8 cellular contexts compared by ENCODE assay signal in genomic region chr19:19591133-19591825, GRCh38. TPM values are rescaled to one million over a fixed set of nuclear protein-coding genes. Genes with fewer than 3 reads are reported as not detected.
DNase-seq lines count a peak whose midpoint lies in the region; ATAC-seq and TF ChIP-seq lines count a peak whose summit lies in the region.

No MANE protein-coding gene starts in this region.

- ATAC-seq in CD8-positive, alpha-beta T cell: peak; percentile 89
- ATAC-seq in GM19455 (IDR thresholded peaks at IDR 0.05; ENCODE audit: unreplicated experiment): no peak

- no peaks in the 10 kb centered on the region for H3K9me3 ChIP-seq in CD8-positive, alpha-beta T cell (ENCODE audit: low read length)

- intact Hi-C loops in CD8-positive, alpha-beta T cell (cut with DNase I, micrococcal nuclease): no loop called here

- TF ChIP-seq CTCF in CD8-positive, alpha-beta T cell (IDR thresholded peaks at IDR 0.05): no peak

- H3K27me3 Mint-ChIP-seq in CD8-positive, alpha-beta T cell (ENCODE audit: low read depth): no peaks in the 10 kb centered on the region
- no peaks in the 10 kb centered on the region for H3K27me3 Mint-ChIP-seq in activated naive CD4-positive, alpha-beta T cell treated with anti-CD3 and anti-CD28 coated beads, Interleukin-2, amount 10 ng/mL, durations not matched to agents 7 days and 5 days

- H3K27ac Mint-ChIP-seq in CD8-positive, alpha-beta T cell: peak overlapping the region; percentile 88
- H3K27ac Mint-ChIP-seq in activated naive CD4-positive, alpha-beta T cell treated with anti-CD3 and anti-CD28 coated beads, Interleukin-2, amount 10 ng/mL, durations not matched to agents 7 days and 5 days: peak overlapping the region; percentile 93

- DNase-seq in CD8-positive, alpha-beta T cell: peak in 6 of 7 experiments; percentile 31 to 68 (median 56)
- DNase-seq in H7: peak; percentile 73
- DNase-seq in RPMI7951 (ENCODE audit: low read depth): peak; percentile 98
- DNase-seq in activated naive CD4-positive, alpha-beta T cell treated with anti-CD3 and anti-CD28 coated beads, Interleukin-2, amount 10 ng/mL, durations not matched to agents 7 days and 5 days: peak; percentile 68
- DNase-seq in iPS-NIHi7 (ENCODE audit: extremely low spot score): peak; percentile 64
- DNase-seq in stimulated activated CD4-positive, alpha-beta T cell treated with anti-CD3 and anti-CD28 coated beads, Interleukin-4, amount 100 ng/mL, for 4 hours: peak; percentile 42 to 76
- no peak for DNase-seq in effector CD8-positive, alpha-beta T cell (lab: John Stamatoyannopoulos, UW)

- H3K36me3 Mint-ChIP-seq in CD8-positive, alpha-beta T cell: peaks cover 39% of the 10 kb centered on the region
- H3K36me3 Mint-ChIP-seq in activated naive CD4-positive, alpha-beta T cell treated with anti-CD3 and anti-CD28 coated beads, Interleukin-2, amount 10 ng/mL, durations not matched to agents 7 days and 5 days: peaks cover 49% of the 10 kb centered on the region

- H3K36me3 ChIP-seq in CD8-positive, alpha-beta T cell (ENCODE audit: insufficient read depth, low read length): peaks cover 3% of the 10 kb centered on the region
- no peaks in the 10 kb centered on the region for H3K36me3 ChIP-seq in H7 (replicated peaks; ENCODE audit: control insufficient read depth, insufficient read depth, low read length)

- no peak overlapping the region for H3K4me3 Mint-ChIP-seq in CD8-positive, alpha-beta T cell
- H3K4me3 Mint-ChIP-seq in activated naive CD4-positive, alpha-beta T cell treated with anti-CD3 and anti-CD28 coated beads, Interleukin-2, amount 10 ng/mL, durations not matched to agents 7 days and 5 days: no peak overlapping the region

- H3K4me3 ChIP-seq in CD8-positive, alpha-beta T cell (ENCODE audit: low read depth, low read length): no peak overlapping the region
- no peak overlapping the region for H3K4me3 ChIP-seq in H7 (ENCODE audit: insufficient read depth, low read depth, low read length)

- H3K27ac ChIP-seq in CD8-positive, alpha-beta T cell (ENCODE audit: low read depth, low read length): no peak overlapping the region

- no peaks in the 10 kb centered on the region for H3K27me3 ChIP-seq in CD8-positive, alpha-beta T cell (ENCODE audit: insufficient read depth, low read length)
- H3K27me3 ChIP-seq in H7 (ENCODE audit: control insufficient read depth, insufficient read depth, low read length): no peaks in the 10 kb centered on the region

- CTCF ChIA-PET in CD8-positive, alpha-beta T cell (lab: Charles Lee): interaction anchor here (0.8 kb wide), 1 partner anchor 31 kb away, joined by 3 read pairs; no protein-coding TSS in a partner anchor
- CTCF ChIA-PET in activated naive CD4-positive, alpha-beta T cell treated with anti-CD3 and anti-CD28 coated beads, Interleukin-2, amount 10 ng/mL, durations not matched to agents 7 days and 5 days (lab: Charles Lee): interaction anchor here (0.6 to 2.5 kb wide), 4 partner anchors 37 to 109 kb away, joined by 3 to 13 read pairs (median 4); no protein-coding TSS in a partner anchor

- no peaks in the 10 kb centered on the region for H3K9me3 Mint-ChIP-seq in CD8-positive, alpha-beta T cell
- H3K9me3 Mint-ChIP-seq in activated naive CD4-positive, alpha-beta T cell treated with anti-CD3 and anti-CD28 coated beads, Interleukin-2, amount 10 ng/mL, durations not matched to agents 7 days and 5 days: no peaks in the 10 kb centered on the region

- H3K4me1 ChIP-seq in CD8-positive, alpha-beta T cell (ENCODE audit: insufficient read depth, low read length): peaks cover 21% of the 10 kb centered on the region

- H3K4me1 Mint-ChIP-seq in CD8-positive, alpha-beta T cell (ENCODE audit: low read depth): peaks cover 42% of the 10 kb centered on the region
- H3K4me1 Mint-ChIP-seq in activated naive CD4-positive, alpha-beta T cell treated with anti-CD3 and anti-CD28 coated beads, Interleukin-2, amount 10 ng/mL, durations not matched to agents 7 days and 5 days: peaks cover 77% of the 10 kb centered on the region

- POLR2A ChIA-PET in CD8-positive, alpha-beta T cell (lab: Charles Lee): interaction anchor here (1.0 to 2.0 kb wide), 3 partner anchors 9 to 63 kb away, joined by 3 to 6 read pairs (median 5); no protein-coding TSS in a partner anchor

RNA-seq across cellular contexts. Expression of gene PBX4, which starts 27.2 kb away (rescaled TPM):
- total RNA-seq in CD8-positive, alpha-beta T cell: 10 to 100 TPM; 44.4 to 48.8 TPM
- total RNA-seq in H7 (2014; rRNA removed; shearing (Covaris generic)): 0.94 and 2.7 TPM in 2 replicates
- total RNA-seq in RPMI7951 (2014; rRNA removed; shearing (Covaris generic)): 2.1 and 3.0 TPM in 2 replicates

RNA-seq across cellular contexts. Expression of gene LPAR2, which starts 36.7 kb away (rescaled TPM):
- 10 to 100 TPM; 63.8 to 67.4 TPM for total RNA-seq in CD8-positive, alpha-beta T cell
- total RNA-seq in H7 (2014; rRNA removed; shearing (Covaris generic)): 44.0 and 45.0 TPM in 2 replicates
- 0.72 and 1.4 TPM in 2 replicates for total RNA-seq in RPMI7951 (2014; rRNA removed; shearing (Covaris generic))

RNA-seq across cellular contexts. Expression of gene GMIP, which starts 52.2 kb away (rescaled TPM):
- total RNA-seq in CD8-positive, alpha-beta T cell: 10 to 100 TPM; 82.7 to 85.7 TPM
- 6.6 and 6.7 TPM in 2 replicates for total RNA-seq in H7 (2014; rRNA removed; shearing (Covaris generic))
- total RNA-seq in RPMI7951 (2014; rRNA removed; shearing (Covaris generic)): 2.3 and 3.3 TPM in 2 replicates

RNA-seq across cellular contexts. Expression of gene CILP2, which starts 53.2 kb away (rescaled TPM):
- total RNA-seq in CD8-positive, alpha-beta T cell: under 1 TPM; 0.71 to 0.81 TPM
- 4.4 and 7.0 TPM in 2 replicates for total RNA-seq in H7 (2014; rRNA removed; shearing (Covaris generic))
- under 0.01 and 0.20 TPM in 2 replicates for total RNA-seq in RPMI7951 (2014; rRNA removed; shearing (Covaris generic))

Comparison
In these comparisons a context has a peak if more than half of its experiments do, and no peak if none do; other contexts are left out.
1. RNA of gene PBX4, which starts 27.2 kb away (total RNA-seq): 44.4 to 48.8 TPM in CD8-positive, alpha-beta T cell; 2.1 to 3.0 TPM in RPMI7951 and 0.94 to 2.7 TPM in H7; every median in the first group is over 10 times any median in the second.
2. RNA of gene LPAR2, which starts 36.7 kb away (total RNA-seq): 63.8 to 67.4 TPM in CD8-positive, alpha-beta T cell and 44.0 to 45.0 TPM in H7; 0.72 to 1.4 TPM in RPMI7951; every median in the first group is over 10 times any median in the second.
3. RNA of gene GMIP, which starts 52.2 kb away (total RNA-seq): 82.7 to 85.7 TPM in CD8-positive, alpha-beta T cell; 6.6 to 6.7 TPM in H7 and 2.3 to 3.3 TPM in RPMI7951; every median in the first group is over 10 times any median in the second.